1 cellular context compared by ENCODE assay signal in the genomic region with DNA sequence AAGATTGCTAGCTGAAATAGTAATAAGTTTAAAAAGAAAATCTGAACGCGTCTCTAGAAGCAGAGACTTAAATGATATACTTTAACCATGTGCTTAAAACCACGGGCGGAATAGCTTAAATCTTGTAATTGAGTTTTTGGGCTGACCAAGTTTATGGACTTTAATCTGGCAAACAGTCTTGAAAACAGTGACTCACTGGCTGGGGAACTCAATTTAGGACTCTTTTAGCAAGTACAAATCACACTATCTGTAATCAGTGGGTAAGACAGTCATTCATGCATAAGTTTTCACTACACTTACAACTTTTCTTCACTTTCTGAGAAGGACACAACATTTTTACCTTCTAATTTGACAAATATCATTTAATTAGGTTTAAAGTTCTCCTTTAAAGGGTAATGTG.
TF ChIP-seq lines count a peak whose summit lies in the region.

No MANE protein-coding gene starts in this region.

TF ChIP-seq in K562, 482 proteins besides CTCF, POLR2A, EP300 and RAD21:
- no peak for TF ChIP-seq RBM34 (IDR thresholded peaks at IDR 0.05; ENCODE audit: borderline replicate concordance, insufficient read depth, low read length)
- TF ChIP-seq, protein P1, sequence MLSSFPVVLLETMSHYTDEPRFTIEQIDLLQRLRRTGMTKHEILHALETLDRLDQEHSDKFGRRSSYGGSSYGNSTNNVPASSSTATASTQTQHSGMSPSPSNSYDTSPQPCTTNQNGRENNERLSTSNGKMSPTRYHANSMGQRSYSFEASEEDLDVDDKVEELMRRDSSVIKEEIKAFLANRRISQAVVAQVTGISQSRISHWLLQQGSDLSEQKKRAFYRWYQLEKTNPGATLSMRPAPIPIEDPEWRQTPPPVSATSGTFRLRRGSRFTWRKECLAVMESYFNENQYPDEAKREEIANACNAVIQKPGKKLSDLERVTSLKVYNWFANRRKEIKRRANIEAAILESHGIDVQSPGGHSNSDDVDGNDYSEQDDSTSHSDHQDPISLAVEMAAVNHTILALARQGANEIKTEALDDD (IDR thresholded peaks at IDR 0.05), result peak; percentile 32; the same call in 1 of the 2 replicates
- no peak for TF ChIP-seq ETS2 (tag; IDR thresholded peaks at IDR 0.05; ENCODE audit: borderline replicate concordance, poor library complexity, severe bottlenecking)
- TF ChIP-seq ZNF282 (CRISPR knock-in tag; IDR thresholded peaks at IDR 0.05), result no peak
TF ChIP-seq in K562: peak in this region for 1.
